In the genomic region with DNA sequence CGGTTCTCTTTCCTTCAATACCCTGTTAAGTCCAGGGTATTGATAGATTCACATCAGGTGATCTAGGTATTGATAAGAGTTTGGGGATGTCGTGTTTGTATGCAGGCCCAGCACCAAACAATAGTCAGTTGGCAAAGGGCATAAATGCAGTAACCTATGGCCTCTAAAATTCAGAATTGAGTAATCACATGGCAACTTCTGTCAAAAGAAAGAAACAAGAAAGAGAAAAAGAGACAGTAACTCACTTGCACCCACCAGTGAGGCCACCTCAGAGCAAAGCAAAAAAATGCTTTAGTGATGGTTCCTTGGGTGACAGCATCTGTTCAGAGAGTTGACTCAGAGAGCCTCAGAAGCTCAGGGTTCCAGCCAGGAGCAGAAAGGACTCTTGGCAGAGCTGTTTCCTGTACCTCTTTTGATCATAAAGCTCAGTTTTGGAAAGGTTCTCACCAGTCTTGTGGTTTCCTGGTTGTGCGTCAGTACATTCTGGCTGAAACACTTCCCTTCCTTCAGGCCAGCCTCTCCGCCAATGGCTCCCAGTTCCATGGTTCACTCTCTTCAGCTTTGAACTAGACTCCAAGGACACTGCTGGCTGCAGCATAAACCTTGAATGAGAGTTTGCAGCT, we compare ENCODE assay signal across 15 cellular contexts.
A peak's percentile ranks its signal among the peaks of the same experiment; 100 is the strongest.
DNase-seq lines count a peak whose midpoint lies in the region; ATAC-seq and TF ChIP-seq lines count a peak whose summit lies in the region.
"Had no signal": no experiment of that assay in that cellular context is flagged by ENCODE, and none has a peak within 500 bp of the region (broad histone marks: within the 10 kb centered on the region; RNA-seq: fewer than 3 reads in every experiment).

No MANE protein-coding gene starts in this region.

- in situ Hi-C loops in astrocyte of the cerebellum (cut with HindIII; ENCODE audit: low sequenced_read_pairs), result no loop called here

- ATAC-seq in HG03097 (IDR thresholded peaks at IDR 0.05; ENCODE audit: low FRiP score, unreplicated experiment), result no peak
- no peak for ATAC-seq in GM21619 (IDR thresholded peaks at IDR 0.05; ENCODE audit: unreplicated experiment)
- ATAC-seq: activated CD8-positive, alpha-beta memory T cell treated with anti-CD3 and anti-CD28 coated beads, Interleukin-2, amount 10 ng/mL, durations not matched to agents 7 days and 5 days had no signal

- H3K4me3 ChIP-seq in astrocyte of the cerebellum (ENCODE audit: low read depth, low read length) (no peak overlapping the region), mesodermal cell (ENCODE audit: extremely low read depth, insufficient read depth, low read length, poor library complexity, severe bottlenecking) (no peak overlapping the region)
- H3K4me3 ChIP-seq: neural progenitor cell, PC-9, uterus had no signal

- TF ChIP-seq POLR2A in erythroblast (IDR thresholded peaks at IDR 0.05; ENCODE audit: low read length), result no peak

- TF ChIP-seq CTCF in astrocyte of the cerebellum (IDR thresholded peaks at IDR 0.05; ENCODE audit: low read depth, low read length, missing control alignments), result no peak

- DNase-seq in AG08396 (ENCODE audit: low spot score) (peak; percentile 54), HCEC 1CT (peak; percentile 95), astrocyte of the cerebellum (ENCODE audit: low read depth) (peak; percentile 54), erythroblast (lab: John Stamatoyannopoulos, UW) (no peak)
- no peak for DNase-seq in stimulated activated naive CD4-positive, alpha-beta T cell (lab: John Stamatoyannopoulos, UW)
- DNase-seq: activated CD8-positive, alpha-beta memory T cell treated with anti-CD3 and anti-CD28 coated beads, Interleukin-2, amount 10 ng/mL, durations not matched to agents 7 days and 5 days; C1 segment of cervical spinal cord; NCI-H2171; PC-9; T-helper 9 cell had no signal

- no peaks in the 10 kb centered on the region for H3K36me3 ChIP-seq in mesodermal cell (ENCODE audit: control insufficient read depth, insufficient read depth, low read length)
- H3K36me3 ChIP-seq: neural progenitor cell, uterus had no signal

- WGBS in mesodermal cell (ENCODE audit: insufficient coverage in 2 of 2), 2 experiments, result 94 to 100% methylated on average over 2 to 3 of the region's 4 CpGs

- H3K27ac ChIP-seq in mesodermal cell (ENCODE audit: low read depth, low read length, severe bottlenecking), result peak overlapping the region; percentile 80
- H3K27ac ChIP-seq: neural progenitor cell, PC-9, uterus had no signal

- peaks cover 4% of the 10 kb centered on the region for H3K9me3 ChIP-seq in mesodermal cell (ENCODE audit: control insufficient read depth, low read length)
- H3K9me3 ChIP-seq: uterus had no signal

- H3K4me1 ChIP-seq in mesodermal cell (ENCODE audit: control insufficient read depth, insufficient read depth, low read length, poor library complexity, severe bottlenecking), result peaks cover 12% of the 10 kb centered on the region
- H3K4me1 ChIP-seq: neural progenitor cell, uterus had no signal

Comparison
In these comparisons a context has a peak if more than half of its experiments do, and no peak if none do; other contexts are left out.
1. DNase-seq: peak in AG08396 (single experiment), HCEC 1CT (single experiment) and astrocyte of the cerebellum (single experiment); none in stimulated activated naive CD4-positive, alpha-beta T cell (0 of 6) and erythroblast (0 of 2).